8 cellular contexts compared by ENCODE assay signal in the genomic region with DNA sequence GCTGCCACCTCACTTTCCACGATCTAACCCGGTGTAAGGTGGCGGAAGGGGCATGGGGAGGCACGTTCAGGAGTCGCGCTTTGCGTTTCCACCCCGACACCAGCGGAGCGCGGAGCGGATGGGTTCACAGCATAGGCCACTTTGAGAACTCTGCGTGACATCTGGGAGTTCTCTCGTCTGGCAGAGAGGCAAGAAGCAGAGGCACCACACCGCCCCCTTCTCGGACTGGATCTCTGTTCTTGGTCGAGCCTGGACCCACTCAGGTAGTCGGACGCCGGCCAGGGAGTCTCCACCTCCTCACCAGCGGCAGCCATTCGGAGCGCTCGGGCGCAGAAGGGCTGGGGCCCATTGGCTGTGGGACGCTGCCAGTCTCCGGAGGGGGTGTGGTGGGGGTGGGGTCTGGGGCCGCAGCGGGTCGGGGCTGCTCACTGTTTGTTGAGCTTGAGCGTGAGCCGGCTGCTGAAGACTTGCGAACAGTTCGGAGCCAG.
DNase-seq lines count a peak whose midpoint lies in the region; ATAC-seq and TF ChIP-seq lines count a peak whose summit lies in the region.

A gene (plus strand): TSS at position 428 of the 488 bp plus-strand sequence.

- ATAC-seq in GM19463 (IDR thresholded peaks at IDR 0.05; ENCODE audit: unreplicated experiment) (peak; percentile 97), HG03565 (IDR thresholded peaks at IDR 0.05; ENCODE audit: unreplicated experiment) (peak; percentile 99)

- H3K9me3 Mint-ChIP-seq in dendritic cell treated with granulocyte-macrophage colony-stimulating factor and Interleukin-4, amounts not matched to agents 40 ng/mL and 50 ng/mL, for 4 days: no peaks in the 10 kb centered on the region

- peaks cover 38% of the 10 kb centered on the region for H3K27me3 Mint-ChIP-seq in dendritic cell treated with granulocyte-macrophage colony-stimulating factor and Interleukin-4, amounts not matched to agents 40 ng/mL and 50 ng/mL, for 4 days

- peak within 1 kb of the TSS; percentile 57 for H3K4me3 ChIP-seq in AG10803 (ENCODE audit: low read length)

- peak within 1 kb of the TSS; percentile 17 for H3K4me3 Mint-ChIP-seq in dendritic cell treated with granulocyte-macrophage colony-stimulating factor and Interleukin-4, amounts not matched to agents 40 ng/mL and 50 ng/mL, for 4 days

- no peak for TF ChIP-seq CTCF in AG10803 (conservative IDR thresholded peaks at IDR 0.05; ENCODE audit: low read length)

- DNase-seq in AG10803 (ENCODE audit: low read depth) (peak; percentile 33), T-helper 22 cell (ENCODE audit: low read depth) (peak; percentile 9), kidney tubule cell (ENCODE audit: low spot score) (peak; percentile 70), DMS79 treated with DMSO at 0.1 percent for 48 hours (lab: John Stamatoyannopoulos, UW) (no peak)
- peak; percentile 25 to 33 for DNase-seq in stimulated activated CD4-positive, alpha-beta T cell treated with anti-CD3 and anti-CD28 coated beads, Interleukin-12 subunit alpha, Interleukin-12 subunit beta, amount 100 ng/mL, for 24 hours (ENCODE audit: low read depth in 2 of 2)

- H3K36me3 Mint-ChIP-seq in dendritic cell treated with granulocyte-macrophage colony-stimulating factor and Interleukin-4, amounts not matched to agents 40 ng/mL and 50 ng/mL, for 4 days (ENCODE audit: low read depth): no peaks in the 10 kb centered on the region

- intact Hi-C loops in dendritic cell treated with granulocyte-macrophage colony-stimulating factor and Interleukin-4, amounts not matched to agents 40 ng/mL and 50 ng/mL, for 4 days (cut with micrococcal nuclease): no loop called here

- no peaks in the 10 kb centered on the region for H3K4me1 Mint-ChIP-seq in dendritic cell treated with granulocyte-macrophage colony-stimulating factor and Interleukin-4, amounts not matched to agents 40 ng/mL and 50 ng/mL, for 4 days (ENCODE audit: low read depth)

- no peak within 1 kb of the TSS for H3K27ac Mint-ChIP-seq in dendritic cell treated with granulocyte-macrophage colony-stimulating factor and Interleukin-4, amounts not matched to agents 40 ng/mL and 50 ng/mL, for 4 days
